Comparison of ENCODE assay signal across 23 cellular contexts in the genomic region with DNA sequence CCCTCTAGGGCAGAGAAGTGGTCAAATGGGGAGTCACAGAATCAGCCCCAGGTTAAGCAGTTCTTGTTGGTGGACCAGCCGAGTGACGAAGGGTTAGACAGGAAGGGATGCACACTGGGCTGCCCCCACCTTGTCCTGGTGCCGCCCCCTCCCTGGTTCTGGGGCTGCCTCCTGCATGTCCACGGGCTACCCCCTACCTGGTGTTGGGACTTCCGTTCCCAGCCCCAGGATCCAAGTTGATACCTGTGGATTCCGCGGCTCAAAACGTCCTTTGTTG.
A peak's percentile ranks its signal among the peaks of the same experiment; 100 is the strongest.
DNase-seq lines count a peak whose midpoint lies in the region; ATAC-seq and TF ChIP-seq lines count a peak whose summit lies in the region.
"Had no signal": no experiment of that assay in that cellular context is flagged by ENCODE, and none has a peak within 500 bp of the region (broad histone marks: within the 10 kb centered on the region; RNA-seq: fewer than 3 reads in every experiment).

No MANE protein-coding gene starts in this region.

- H3K36me3 Mint-ChIP-seq in chondrocyte (ENCODE audit: low read depth), result peaks cover 10% of the 10 kb centered on the region
- no peaks in the 10 kb centered on the region for H3K36me3 Mint-ChIP-seq in activated CD8-positive, alpha-beta T cell treated with anti-CD3 and anti-CD28 coated beads, Interleukin-2, amount 10 ng/mL, durations not matched to agents 7 days and 5 days (ENCODE audit: low read depth)
- H3K36me3 Mint-ChIP-seq: activated naive CD4-positive, alpha-beta T cell treated with anti-CD3 and anti-CD28 coated beads, Interleukin-2, amount 10 ng/mL, durations not matched to agents 7 days and 5 days; natural killer cell treated with Interleukin-12 subunit alpha and Interleukin-12 subunit beta and Interleukin-15 and Interleukin-18, amount 100 ng/mL, for 72 hours had no signal

- no peaks in the 10 kb centered on the region for H3K27me3 ChIP-seq in cardiac muscle cell
- H3K27me3 ChIP-seq: Peyer's patch, upper lobe of left lung had no signal

- H3K4me3 Mint-ChIP-seq in chondrocyte (ENCODE audit: unreplicated experiment), result no peak overlapping the region
- H3K4me3 Mint-ChIP-seq in activated CD8-positive, alpha-beta T cell treated with anti-CD3 and anti-CD28 coated beads, Interleukin-2, amount 10 ng/mL, durations not matched to agents 7 days and 5 days, result no peak overlapping the region
- H3K4me3 Mint-ChIP-seq: activated naive CD4-positive, alpha-beta T cell treated with anti-CD3 and anti-CD28 coated beads, Interleukin-2, amount 10 ng/mL, durations not matched to agents 7 days and 5 days; activated T-cell treated with anti-CD3 and anti-CD28 coated beads, Interleukin-2, amount 50 U/mL, for 24 hours; natural killer cell treated with Interleukin-12 subunit alpha and Interleukin-12 subunit beta and Interleukin-15 and Interleukin-18, amount 100 ng/mL, for 72 hours; stimulated activated naive CD8-positive, alpha-beta T cell treated with anti-CD3 and anti-CD28 coated beads, Interleukin-15, amount 100 ng/mL, for 72 hours had no signal

- TF ChIP-seq CTCF in cardiac muscle cell (IDR thresholded peaks at IDR 0.05; ENCODE audit: low read depth, low read length), result no peak
- no peak for TF ChIP-seq CTCF in chondrocyte (IDR thresholded peaks at IDR 0.05)

- H3K9me3 Mint-ChIP-seq in chondrocyte (ENCODE audit: low read depth), result peaks cover 16% of the 10 kb centered on the region
- H3K9me3 Mint-ChIP-seq in activated CD8-positive, alpha-beta T cell treated with anti-CD3 and anti-CD28 coated beads, Interleukin-2, amount 10 ng/mL, durations not matched to agents 7 days and 5 days (ENCODE audit: insufficient read depth), result peaks cover 10% of the 10 kb centered on the region
- H3K9me3 Mint-ChIP-seq: activated naive CD4-positive, alpha-beta T cell treated with anti-CD3 and anti-CD28 coated beads, Interleukin-2, amount 10 ng/mL, durations not matched to agents 7 days and 5 days; activated T-cell treated with anti-CD3 and anti-CD28 coated beads, Interleukin-2, amount 50 U/mL, for 24 hours; natural killer cell treated with Interleukin-12 subunit alpha and Interleukin-12 subunit beta and Interleukin-15 and Interleukin-18, amount 100 ng/mL, for 72 hours; stimulated activated naive CD8-positive, alpha-beta T cell treated with anti-CD3 and anti-CD28 coated beads, Interleukin-15, amount 100 ng/mL, for 72 hours had no signal

- DNase-seq in cardiac muscle cell (ENCODE audit: low read depth in 1 of 2, low spot score in 1 of 2) (peak in 1 of 2 donors; percentile 32), Right ventricle myocardium superior (no peak), chondrocyte (ENCODE audit: low spot score) (no peak), mesenteric fat pad (ENCODE audit: low spot score) (peak; percentile 62), superior temporal gyrus (ENCODE audit: extremely low spot score) (no peak), Kasumi-1 (lab: John Stamatoyannopoulos, UW) (no peak), AG08396 (ENCODE audit: low spot score) (no peak)
- DNase-seq in activated CD8-positive, alpha-beta T cell treated with anti-CD3 and anti-CD28 coated beads, Interleukin-2, amount 10 ng/mL, durations not matched to agents 7 days and 5 days, result no peak
- DNase-seq: activated naive CD4-positive, alpha-beta T cell treated with anti-CD3 and anti-CD28 coated beads, Interleukin-2, amount 10 ng/mL, durations not matched to agents 7 days and 5 days; activated T-cell treated with anti-CD3 and anti-CD28 coated beads, Interleukin-2, amount 50 U/mL, for 24 hours; C1 segment of cervical spinal cord; central memory CD4-positive, alpha-beta T cell; NCI-H1930; NCI-H2227 treated with DMSO at 0.1 percent for 48 hours; Peyer's patch; stimulated activated naive CD8-positive, alpha-beta T cell treated with anti-CD3 and anti-CD28 coated beads, Interleukin-15, amount 100 ng/mL, for 72 hours; T1000; upper lobe of left lung had no signal

- no peaks in the 10 kb centered on the region for H3K9me3 ChIP-seq in cardiac muscle cell (ENCODE audit: low read depth)
- H3K9me3 ChIP-seq: Peyer's patch, prostate gland had no signal

- H3K4me1 ChIP-seq in cardiac muscle cell (ENCODE audit: low read depth), result peaks cover 27% of the 10 kb centered on the region
- H3K4me1 ChIP-seq: prostate gland had no signal

- intact Hi-C loops in Right ventricle myocardium superior (cut with DNase I), result no loop called here

- H3K27me3 Mint-ChIP-seq in chondrocyte (ENCODE audit: low read depth), result no peaks in the 10 kb centered on the region
- peaks cover 48% of the 10 kb centered on the region for H3K27me3 Mint-ChIP-seq in activated CD8-positive, alpha-beta T cell treated with anti-CD3 and anti-CD28 coated beads, Interleukin-2, amount 10 ng/mL, durations not matched to agents 7 days and 5 days (ENCODE audit: low read depth)

- CTCF ChIA-PET in activated CD8-positive, alpha-beta T cell treated with anti-CD3 and anti-CD28 coated beads, Interleukin-2, amount 10 ng/mL, durations not matched to agents 7 days and 5 days (lab: Charles Lee), result no interaction called here

- POLR2A ChIA-PET in activated CD8-positive, alpha-beta T cell treated with anti-CD3 and anti-CD28 coated beads, Interleukin-2, amount 10 ng/mL, durations not matched to agents 7 days and 5 days (lab: Charles Lee), result no interaction called here

- no peak for ATAC-seq in Right ventricle myocardium superior (ENCODE audit: poor library complexity)
- ATAC-seq in activated CD8-positive, alpha-beta T cell treated with anti-CD3 and anti-CD28 coated beads, Interleukin-2, amount 10 ng/mL, durations not matched to agents 7 days and 5 days, result no peak
- ATAC-seq: gastroesophageal sphincter; stimulated activated naive CD8-positive, alpha-beta T cell treated with anti-CD3 and anti-CD28 coated beads, Interleukin-15, amount 100 ng/mL, for 72 hours had no signal

- peak overlapping the region; percentile 59 for H3K27ac ChIP-seq in cardiac muscle cell
- H3K27ac ChIP-seq: gastroesophageal sphincter, KMS-11, Peyer's patch, prostate gland, SK-N-MC, upper lobe of left lung had no signal

- H3K27ac Mint-ChIP-seq in chondrocyte (ENCODE audit: unreplicated experiment), result peak overlapping the region; percentile 54
- H3K27ac Mint-ChIP-seq in activated CD8-positive, alpha-beta T cell treated with anti-CD3 and anti-CD28 coated beads, Interleukin-2, amount 10 ng/mL, durations not matched to agents 7 days and 5 days, result no peak overlapping the region
- H3K27ac Mint-ChIP-seq: activated naive CD4-positive, alpha-beta T cell treated with anti-CD3 and anti-CD28 coated beads, Interleukin-2, amount 10 ng/mL, durations not matched to agents 7 days and 5 days; activated T-cell treated with anti-CD3 and anti-CD28 coated beads, Interleukin-2, amount 50 U/mL, for 24 hours; natural killer cell treated with Interleukin-12 subunit alpha and Interleukin-12 subunit beta and Interleukin-15 and Interleukin-18, amount 100 ng/mL, for 72 hours had no signal

- H3K4me3 ChIP-seq in cardiac muscle cell, result no peak overlapping the region
- H3K4me3 ChIP-seq: gastroesophageal sphincter, SK-N-MC had no signal

- no peaks in the 10 kb centered on the region for H3K36me3 ChIP-seq in cardiac muscle cell
- H3K36me3 ChIP-seq: gastroesophageal sphincter, Peyer's patch, prostate gland, upper lobe of left lung had no signal

- peaks cover 43% of the 10 kb centered on the region for H3K4me1 Mint-ChIP-seq in chondrocyte (ENCODE audit: low read depth)
- H3K4me1 Mint-ChIP-seq in activated CD8-positive, alpha-beta T cell treated with anti-CD3 and anti-CD28 coated beads, Interleukin-2, amount 10 ng/mL, durations not matched to agents 7 days and 5 days (ENCODE audit: low read depth), result no peaks in the 10 kb centered on the region
- H3K4me1 Mint-ChIP-seq: activated naive CD4-positive, alpha-beta T cell treated with anti-CD3 and anti-CD28 coated beads, Interleukin-2, amount 10 ng/mL, durations not matched to agents 7 days and 5 days had no signal
